ENCODE assay signal across 12 cellular contexts in the genomic region with DNA sequence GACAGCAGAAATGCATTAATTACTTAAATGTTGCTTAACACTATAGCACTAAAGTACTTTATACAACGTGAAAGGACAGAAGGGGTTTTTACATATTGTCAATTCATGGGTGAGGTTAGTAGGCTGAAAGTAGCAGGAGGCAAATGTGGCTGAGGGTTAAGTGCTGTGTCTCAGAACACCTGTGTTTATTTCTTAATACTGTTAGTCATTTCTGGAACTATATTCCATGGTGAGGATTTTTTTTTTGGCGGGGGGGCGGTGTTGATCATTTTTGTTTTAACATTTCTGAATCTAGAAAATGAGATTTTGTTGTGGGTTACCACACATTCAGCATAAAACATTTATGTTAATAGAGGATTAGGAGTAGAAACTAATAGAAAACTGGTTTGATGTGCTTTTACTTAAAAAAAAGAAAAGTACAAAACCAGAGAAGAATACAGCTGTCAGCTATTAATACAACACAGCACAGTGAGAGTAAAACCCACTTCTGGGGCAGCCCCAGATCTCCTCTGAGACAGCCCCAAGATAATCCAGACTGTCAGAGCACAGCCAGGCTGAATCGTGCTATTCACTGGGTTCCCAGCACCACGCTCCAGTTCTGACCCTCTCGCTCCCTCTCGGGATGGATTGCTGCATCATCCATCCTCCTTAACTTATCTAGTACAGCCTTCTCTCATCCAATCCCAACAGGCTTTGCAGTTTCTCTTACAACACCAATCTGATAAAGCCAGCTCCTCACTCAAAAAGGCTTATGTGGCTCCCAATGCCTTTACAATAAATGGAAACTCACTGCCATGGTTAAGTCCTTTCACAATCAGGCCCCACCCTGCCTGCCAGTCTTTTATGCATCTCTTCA.
DNase-seq lines count a peak whose midpoint lies in the region; ATAC-seq, FAIRE-seq and TF ChIP-seq lines count a peak whose summit lies in the region.
"Had no signal": no experiment of that assay in that cellular context is flagged by ENCODE, and none has a peak within 500 bp of the region (broad histone marks: within the 10 kb centered on the region; RNA-seq: fewer than 3 reads in every experiment).

No MANE protein-coding gene starts in this region.

- no peaks in the 10 kb centered on the region for H3K36me3 ChIP-seq in BE2C
- no peaks in the 10 kb centered on the region for H3K36me3 ChIP-seq in vagina
- no peaks in the 10 kb centered on the region for H3K36me3 ChIP-seq in HepG2 (replicated peaks in 1 of 2; ENCODE audit: control insufficient read depth in 1 of 2, insufficient read depth in 2 of 2, low read length in 2 of 2)
- H3K36me3 ChIP-seq: upper lobe of right lung had no signal

- H3K4me3 ChIP-seq in BE2C (ENCODE audit: low read depth, low read length): no peak overlapping the region
- no peak overlapping the region for H3K4me3 ChIP-seq in vagina
- H3K4me3 ChIP-seq in HepG2 (replicated peaks in 1 of 3; ENCODE audit: insufficient read depth in 1 of 3, low read depth in 2 of 3, low read length in 3 of 3): no peak overlapping the region
- H3K4me3 ChIP-seq: upper lobe of right lung had no signal

- no peak overlapping the region for H3K4me2 ChIP-seq in HepG2 (ENCODE audit: low read depth, low read length)

- H3K27ac ChIP-seq in vagina (no peak overlapping the region), HepG2 (ENCODE audit: extremely low read length, insufficient read depth, low read length) (no peak overlapping the region)
- H3K27ac ChIP-seq: upper lobe of right lung had no signal

- in situ Hi-C loops in HepG2 (cut with HindIII; ENCODE audit: extremely low pct_ligation_motif_present, low pct_unique_long_range_greater_than_20kb): no loop called here

- intact Hi-C loops in vagina (cut with DNase I): no loop called here
- intact Hi-C loops in HepG2 (cut with micrococcal nuclease; ENCODE audit: unreplicated experiment): no loop called here

- H3K27me3 ChIP-seq in BE2C: no peaks in the 10 kb centered on the region
- no peaks in the 10 kb centered on the region for H3K27me3 ChIP-seq in vagina
- H3K27me3 ChIP-seq in HepG2 (ENCODE audit: control insufficient read depth in 1 of 2, insufficient read depth in 2 of 2, low read length in 2 of 2): peaks cover 0 to 18% of the 10 kb centered on the region in 2 experiments; a peak in 2 of 5 replicates
- H3K27me3 ChIP-seq: upper lobe of right lung had no signal

- TF ChIP-seq EP300 in HepG2 (IDR thresholded peaks at IDR 0.05; ENCODE audit: low read depth in 2 of 2, low read length in 2 of 2) (no peak), HepG2 (CRISPR knock-in tag; IDR thresholded peaks at IDR 0.05; ENCODE audit: borderline replicate concordance) (no peak)

- WGBS in HepG2 (ENCODE audit: low lambda C conversion rate): 4% methylated on average over 6 of the region's 7 CpGs

- TF ChIP-seq POLR2A in vagina (IDR thresholded peaks at IDR 0.05): no peak
- no peak for TF ChIP-seq POLR2A in HepG2 (IDR thresholded peaks at IDR 0.05; ENCODE audit: insufficient read depth in 1 of 2, low read depth in 2 of 2, low read length in 2 of 2)

- no peaks in the 10 kb centered on the region for H3K79me2 ChIP-seq in HepG2 (ENCODE audit: insufficient read depth, low read length)

- peaks cover 33% of the 10 kb centered on the region for H3K4me1 ChIP-seq in BE2C
- no peaks in the 10 kb centered on the region for H3K4me1 ChIP-seq in vagina
- no peaks in the 10 kb centered on the region for H3K4me1 ChIP-seq in HepG2 (ENCODE audit: insufficient read depth, low read length)
- H3K4me1 ChIP-seq: upper lobe of right lung had no signal

- H3K9ac ChIP-seq in HepG2 (ENCODE audit: insufficient read depth, low read depth, low read length): no peak overlapping the region

- DNase-seq in BE2C (peak; percentile 15), vagina (ENCODE audit: extremely low spot score in 2 of 2) (no peak), HepG2 (ENCODE audit: low spot score) (no peak)
- DNase-seq in activated CD4-positive, CD25-positive, alpha-beta regulatory T cell (lab: John Stamatoyannopoulos, UW): no peak
- DNase-seq in effector CD4-positive, alpha-beta T cell: no peak
- DNase-seq: MV-4-11, upper lobe of right lung had no signal

- no peak for TF ChIP-seq CTCF in BE2C (IDR thresholded peaks at IDR 0.05; ENCODE audit: low read depth, low read length)
- TF ChIP-seq CTCF in vagina (IDR thresholded peaks at IDR 0.05): no peak
- no peak for TF ChIP-seq CTCF in HepG2 (CRISPR knock-in tag; IDR thresholded peaks at IDR 0.05)

- POLR2A ChIA-PET in HepG2 (lab: Yijun Ruan, JAX): no interaction called here

- ATAC-seq in GM19372 (IDR thresholded peaks at IDR 0.05; ENCODE audit: low read depth, unreplicated experiment) (peak; percentile 67), HG02763 (IDR thresholded peaks at IDR 0.05; ENCODE audit: unreplicated experiment) (peak; percentile 77), HG03520 (IDR thresholded peaks at IDR 0.05; ENCODE audit: unreplicated experiment) (peak; percentile 72), HepG2 (no peak)
- ATAC-seq: HCT116, upper lobe of right lung had no signal

- H4K20me1 ChIP-seq in HepG2 (ENCODE audit: insufficient read depth, low read length): no peaks in the 10 kb centered on the region

- no peak for FAIRE-seq in HepG2 (lab: Jason Lieb, UNC)
- FAIRE-seq: bronchial epithelial cell had no signal

- BruUV-seq in HepG2 (replicated peaks; lab: Mats Ljungman, UMichigan): no TSS peak

- TF ChIP-seq RAD21 in HepG2 (CRISPR knock-in tag; IDR thresholded peaks at IDR 0.05): no peak

- CTCF ChIA-PET in HepG2 (lab: Yijun Ruan, JAX; ENCODE audit: low intra/inter-chr PET ratio, low total read pairs): no interaction called here

- H2AFZ ChIP-seq in HepG2 (ENCODE audit: low read length): no peak overlapping the region

- H3K9me3 ChIP-seq in BE2C (no peaks in the 10 kb centered on the region), vagina (no peaks in the 10 kb centered on the region), HepG2 (ENCODE audit: low read length) (no peaks in the 10 kb centered on the region)
- H3K9me3 ChIP-seq: upper lobe of right lung had no signal

TF ChIP-seq in HepG2, 621 proteins besides CTCF, POLR2A, EP300 and RAD21:
- TF ChIP-seq ZNF451 (CRISPR knock-in tag; IDR thresholded peaks at IDR 0.05) (no peak), SAP130 (CRISPR knock-in tag; IDR thresholded peaks at IDR 0.05; ENCODE audit: low read depth) (no peak), ZNF790 (CRISPR knock-in tag; IDR thresholded peaks at IDR 0.05; ENCODE audit: borderline replicate concordance) (no peak)
